Comparison of ENCODE assay signal across 1 cellular context in the genomic region with DNA sequence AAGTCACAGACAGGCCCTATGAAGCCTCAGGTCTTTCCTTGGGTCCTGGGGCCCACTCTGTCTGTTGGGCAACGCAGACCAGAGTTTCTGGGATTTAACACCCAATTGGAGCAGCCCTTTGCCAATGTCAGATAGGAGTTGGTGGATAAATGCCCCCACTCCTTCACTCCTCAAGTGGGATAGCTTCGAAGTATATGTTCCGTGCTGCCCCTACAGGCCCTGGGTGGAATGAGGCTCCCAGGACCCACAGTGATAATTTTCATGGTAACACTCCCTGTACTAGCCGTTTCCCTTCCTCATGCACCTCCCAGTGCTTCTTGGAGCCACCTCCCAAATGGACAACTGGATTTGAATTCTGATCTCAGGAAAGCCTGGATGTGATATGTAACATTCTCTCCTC.
TF ChIP-seq lines count a peak whose summit lies in the region.

No MANE protein-coding gene starts in this region.

TF ChIP-seq in HepG2, 621 proteins besides CTCF, POLR2A, EP300 and RAD21 (continued from another document):
- TF ChIP-seq ZBTB49 (CRISPR knock-in tag; IDR thresholded peaks at IDR 0.05; ENCODE audit: borderline replicate concordance) (no peak), SOX6 (IDR thresholded peaks at IDR 0.05) (no peak), SOX6 (CRISPR knock-in tag; IDR thresholded peaks at IDR 0.05) (0 out of 2 replicates have a peak, but pooled peaks have one; percentile 9), ZFY (CRISPR knock-in tag; IDR thresholded peaks at IDR 0.05) (0 out of 2 replicates have a peak, but pooled peaks have one; percentile 16), ZNF547 (CRISPR knock-in tag; IDR thresholded peaks at IDR 0.05) (no peak), FOXO4 (CRISPR knock-in tag; conservative IDR thresholded peaks at IDR 0.05) (no peak), ZBTB4 (CRISPR knock-in tag; IDR thresholded peaks at IDR 0.05; ENCODE audit: borderline replicate concordance) (no peak), ZNF770 (CRISPR knock-in tag; IDR thresholded peaks at IDR 0.05) (no peak), THAP11 (CRISPR knock-in tag; IDR thresholded peaks at IDR 0.05) (no peak), MAFK (conservative IDR thresholded peaks at IDR 0.05 in 1 of 2, IDR thresholded peaks at IDR 0.05 in 1 of 2; ENCODE audit: low read length in 2 of 2) (no peak)
